20 cellular contexts compared by ENCODE assay signal in the genomic region with DNA sequence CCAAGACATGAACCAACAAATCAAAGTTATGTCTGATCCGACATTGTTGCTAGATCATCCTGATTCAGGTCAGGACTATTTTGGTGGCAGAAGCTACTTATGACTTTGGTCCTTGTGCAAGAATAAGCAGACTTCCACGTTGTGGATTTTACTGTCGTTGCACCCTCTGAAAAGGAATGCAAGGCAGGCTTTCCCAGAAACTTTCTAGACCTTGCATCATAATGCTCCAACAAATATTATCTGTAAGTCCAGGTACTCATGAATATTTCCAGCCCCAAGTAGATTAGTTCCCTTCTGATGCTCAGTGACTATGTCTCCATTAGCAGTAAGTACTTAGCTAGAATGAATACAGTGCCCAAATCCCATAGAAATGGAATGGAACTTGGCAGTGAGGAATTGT.
DNase-seq lines count a peak whose midpoint lies in the region; ATAC-seq, FAIRE-seq and TF ChIP-seq lines count a peak whose summit lies in the region.
"Had no signal": no experiment of that assay in that cellular context is flagged by ENCODE, and none has a peak within 500 bp of the region (broad histone marks: within the 10 kb centered on the region; RNA-seq: fewer than 3 reads in every experiment).

No MANE protein-coding gene starts in this region.

- RAD21 ChIA-PET in GM12878 (lab: Charles Lee; ENCODE audit: unreplicated experiment), result no interaction called here

- in situ Hi-C loops in GM12878 (cut with MboI), result no loop called here

- H3K9me3 ChIP-seq in GM12878 (replicated peaks; ENCODE audit: control insufficient read depth, insufficient read depth, low read length), result no peaks in the 10 kb centered on the region
- H3K9me3 ChIP-seq: A549, Caco-2 had no signal

- TF ChIP-seq CTCF in GM12878 (IDR thresholded peaks at IDR 0.05 in 2 of 3, conservative IDR thresholded peaks at IDR 0.05 in 1 of 3; ENCODE audit: control insufficient read depth in 2 of 3, extremely low read depth in 1 of 3, insufficient read depth in 1 of 3, low read depth in 3 of 3, low read length in 3 of 3) (no peak), fibroblast of villous mesenchyme (IDR thresholded peaks at IDR 0.05; ENCODE audit: insufficient read depth, low read depth, low read length) (no peak), omental fat pad (IDR thresholded peaks at IDR 0.05) (no peak)

- no peaks in the 10 kb centered on the region for H3K4me1 ChIP-seq in GM12878 (ENCODE audit: control insufficient read depth, insufficient read depth, low read length)
- H3K4me1 ChIP-seq: A549, Caco-2 had no signal

- H2AFZ ChIP-seq in GM12878 (ENCODE audit: control insufficient read depth, low read depth, low read length), result no peak overlapping the region

- no peak for DNase-seq in GM12892 (ENCODE audit: insufficient read length)
- DNase-seq in GM12878 (ENCODE audit: low read depth, low spot score), result no peak
- peak; percentile 21 for DNase-seq in fibroblast of villous mesenchyme (ENCODE audit: low read depth)
- DNase-seq in omental fat pad (ENCODE audit: low spot score), result no peak
- no peak for DNase-seq in effector CD4-positive, alpha-beta T cell
- DNase-seq in central memory CD4-positive, alpha-beta T cell, result no peak
- DNase-seq: AML-193; Caco-2; Calu3; CD4-positive, alpha-beta T cell; CD8-positive, alpha-beta T cell; DMS79 treated with DMSO at 0.1 percent for 48 hours; GF-D8 had no signal

- H3K4me3 ChIP-seq in GM12878 (no peak overlapping the region), fibroblast of villous mesenchyme (ENCODE audit: low read depth, low read length) (no peak overlapping the region)
- H3K4me3 ChIP-seq: A549; BLaER1 treated with 17β-estradiol and CSF1 and Interleukin-3, amounts not matched to agents 10 nM and 100 nM had no signal

- FAIRE-seq in GM12892 (lab: Jason Lieb, UNC) (peak; percentile 17), GM12878 (lab: Jason Lieb, UNC) (no peak)
- FAIRE-seq: A549, D721Med, G401.6, GM18507 had no signal

- ATAC-seq in GM12878 (no peak), omental fat pad (ENCODE audit: low FRiP score) (no peak)
- ATAC-seq: A549; CD8-positive, alpha-beta T cell had no signal

- intact Hi-C loops in GM12878 (cut with micrococcal nuclease; ENCODE audit: unreplicated experiment), result no loop called here

- 98% methylated on average over 3 of the region's 3 CpGs for WGBS in GM12878 (ENCODE audit: insufficient coverage, insufficient replicate concordance, low lambda C conversion rate, missing lambda C conversion rate)

- no peak overlapping the region for H3K27ac ChIP-seq in GM12878 (ENCODE audit: control insufficient read depth, insufficient read depth)
- H3K27ac ChIP-seq: 22Rv1; A549; BLaER1 treated with 17β-estradiol and CSF1 and Interleukin-3, amounts not matched to agents 10 nM and 100 nM; C4-2B had no signal

- H3K27me3 ChIP-seq in GM12878 (replicated peaks in 1 of 2; ENCODE audit: control insufficient read depth in 2 of 2, insufficient read depth in 2 of 2, low read length in 1 of 2), result no peaks in the 10 kb centered on the region
- H3K27me3 ChIP-seq: BLaER1 treated with 17β-estradiol and CSF1 and Interleukin-3, amounts not matched to agents 10 nM and 100 nM had no signal

- TSS peak; percentile 31 for BruUV-seq in GM12878 (replicated peaks; lab: Mats Ljungman, UMichigan)

- no peak overlapping the region for H3K9ac ChIP-seq in GM12878 (ENCODE audit: control insufficient read depth, insufficient read depth, low read length)
- H3K9ac ChIP-seq: BLaER1 treated with 17β-estradiol and CSF1 and Interleukin-3, amounts not matched to agents 10 nM and 100 nM had no signal

- no peak for TF ChIP-seq EP300 in GM12878 (IDR thresholded peaks at IDR 0.05; ENCODE audit: borderline replicate concordance in 1 of 2, control insufficient read depth in 1 of 2, low read depth in 2 of 2, low read length in 2 of 2)

- no peak overlapping the region for H3K4me2 ChIP-seq in GM12878 (ENCODE audit: control insufficient read depth, insufficient read depth)
- H3K4me2 ChIP-seq: A549; BLaER1 treated with 17β-estradiol and CSF1 and Interleukin-3, amounts not matched to agents 10 nM and 100 nM had no signal

- H3K36me3 ChIP-seq in GM12878 (ENCODE audit: control insufficient read depth in 2 of 2, insufficient read depth in 2 of 2, low read length in 1 of 2), result peaks cover 0 to 2% of the 10 kb centered on the region in 2 experiments; a peak in 2 of 4 replicates

- SMC1A ChIA-PET in GM12878 (lab: Charles Lee; ENCODE audit: uncharacterized antibody, unreplicated experiment), result interaction anchor here (0.7 to 1.7 kb wide), 2 partner anchors 29 to 166 kb away, joined by 3 read pairs; no protein-coding TSS in a partner anchor

- TF ChIP-seq POLR2A in GM12892 (IDR thresholded peaks at IDR 0.05; ENCODE audit: low read depth, low read length) (no peak), GM12878 (IDR thresholded peaks at IDR 0.05; ENCODE audit: low read depth, low read length) (no peak)

- H4K20me1 ChIP-seq in GM12878 (ENCODE audit: control insufficient read depth, insufficient read depth), result no peaks in the 10 kb centered on the region

- H3K79me2 ChIP-seq in GM12878 (ENCODE audit: control insufficient read depth, insufficient read depth, low read length), result no peaks in the 10 kb centered on the region

- POLR2A ChIA-PET in GM12878 (lab: Charles Lee), result interaction anchor here (0.6 to 1.4 kb wide), 2 partner anchors 10 kb away, joined by 4 to 5 read pairs; no protein-coding TSS in a partner anchor

- CTCF ChIA-PET in GM12878 (lab: Yijun Ruan, JAX), result no interaction called here

- TF ChIP-seq RAD21 in GM12878 (IDR thresholded peaks at IDR 0.05; ENCODE audit: insufficient read depth, low read depth, low read length), result no peak

TF ChIP-seq in GM12878, 131 proteins besides CTCF, POLR2A, EP300 and RAD21:
- TF ChIP-seq RELA (IDR thresholded peaks at IDR 0.05; ENCODE audit: borderline replicate concordance, partially characterized antibody) (no peak), BMI1 (IDR thresholded peaks at IDR 0.05; ENCODE audit: borderline replicate concordance) (no peak), JUND (IDR thresholded peaks at IDR 0.05; ENCODE audit: low read depth, low read length) (no peak), NR2F1 (conservative IDR thresholded peaks at IDR 0.05) (no peak), TARDBP (IDR thresholded peaks at IDR 0.05; ENCODE audit: borderline replicate concordance) (no peak), MEF2B (IDR thresholded peaks at IDR 0.05; ENCODE audit: partially characterized antibody, poor library complexity, severe bottlenecking) (no peak), YBX1 (IDR thresholded peaks at IDR 0.05) (no peak), SP1 (IDR thresholded peaks at IDR 0.05; ENCODE audit: low read depth, low read length) (no peak), IRF5 (IDR thresholded peaks at IDR 0.05; ENCODE audit: borderline replicate concordance) (no peak), NFIC (IDR thresholded peaks at IDR 0.05; ENCODE audit: low read depth, low read length) (no peak), CBFB (IDR thresholded peaks at IDR 0.05; ENCODE audit: low read depth) (no peak), IKZF2 (IDR thresholded peaks at IDR 0.05) (no peak), MTA3 (IDR thresholded peaks at IDR 0.05; ENCODE audit: borderline replicate concordance, low read length) (no peak), ZZZ3 (IDR thresholded peaks at IDR 0.05; ENCODE audit: control insufficient read depth, insufficient read length, low read depth) (no peak)
- TF ChIP-seq, protein P1, sequence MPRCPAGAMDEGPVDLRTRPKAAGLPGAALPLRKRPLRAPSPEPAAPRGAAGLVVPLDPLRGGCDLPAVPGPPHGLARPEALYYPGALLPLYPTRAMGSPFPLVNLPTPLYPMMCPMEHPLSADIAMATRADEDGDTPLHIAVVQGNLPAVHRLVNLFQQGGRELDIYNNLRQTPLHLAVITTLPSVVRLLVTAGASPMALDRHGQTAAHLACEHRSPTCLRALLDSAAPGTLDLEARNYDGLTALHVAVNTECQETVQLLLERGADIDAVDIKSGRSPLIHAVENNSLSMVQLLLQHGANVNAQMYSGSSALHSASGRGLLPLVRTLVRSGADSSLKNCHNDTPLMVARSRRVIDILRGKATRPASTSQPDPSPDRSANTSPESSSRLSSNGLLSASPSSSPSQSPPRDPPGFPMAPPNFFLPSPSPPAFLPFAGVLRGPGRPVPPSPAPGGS (IDR thresholded peaks at IDR 0.05; ENCODE audit: borderline replicate concordance, insufficient read depth, low read depth, low read length, poor library complexity, severe bottlenecking), result no peak
- TF ChIP-seq, protein P2, sequence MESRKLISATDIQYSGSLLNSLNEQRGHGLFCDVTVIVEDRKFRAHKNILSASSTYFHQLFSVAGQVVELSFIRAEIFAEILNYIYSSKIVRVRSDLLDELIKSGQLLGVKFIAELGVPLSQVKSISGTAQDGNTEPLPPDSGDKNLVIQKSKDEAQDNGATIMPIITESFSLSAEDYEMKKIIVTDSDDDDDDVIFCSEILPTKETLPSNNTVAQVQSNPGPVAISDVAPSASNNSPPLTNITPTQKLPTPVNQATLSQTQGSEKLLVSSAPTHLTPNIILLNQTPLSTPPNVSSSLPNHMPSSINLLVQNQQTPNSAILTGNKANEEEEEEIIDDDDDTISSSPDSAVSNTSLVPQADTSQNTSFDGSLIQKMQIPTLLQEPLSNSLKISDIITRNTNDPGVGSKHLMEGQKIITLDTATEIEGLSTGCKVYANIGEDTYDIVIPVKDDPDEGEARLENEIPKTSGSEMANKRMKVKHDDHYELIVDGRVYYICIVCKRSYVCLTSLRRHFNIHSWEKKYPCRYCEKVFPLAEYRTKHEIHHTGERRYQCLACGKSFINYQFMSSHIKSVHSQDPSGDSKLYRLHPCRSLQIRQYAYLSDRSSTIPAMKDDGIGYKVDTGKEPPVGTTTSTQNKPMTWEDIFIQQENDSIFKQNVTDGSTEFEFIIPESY (IDR thresholded peaks at IDR 0.05), result no peak
